1 cellular context compared by ENCODE assay signal in genomic region chr9:135242406-135242805, GRCh38.
TF ChIP-seq lines count a peak whose summit lies in the region.

No MANE protein-coding gene starts in this region.

TF ChIP-seq in H1, 55 proteins besides CTCF, POLR2A, EP300 and RAD21:
- TF ChIP-seq RXRA (IDR thresholded peaks at IDR 0.05; ENCODE audit: insufficient read depth, low read depth, low read length) (no peak), FOSL1 (IDR thresholded peaks at IDR 0.05; ENCODE audit: insufficient read depth, low read depth, low read length) (no peak), SIX5 (IDR thresholded peaks at IDR 0.05; ENCODE audit: low read depth, low read length) (no peak), ZNF274 (IDR thresholded peaks at IDR 0.05; ENCODE audit: borderline replicate concordance, extremely low read depth, low read length) (no peak), ATF3 (IDR thresholded peaks at IDR 0.05; ENCODE audit: insufficient read depth, low read depth, low read length) (no peak), HDAC2 (IDR thresholded peaks at IDR 0.05; ENCODE audit: borderline replicate concordance in 1 of 2, low read depth in 2 of 2, low read length in 2 of 2) (no peak), CTBP2 (IDR thresholded peaks at IDR 0.05; ENCODE audit: borderline replicate concordance, insufficient read depth, insufficient read length, low read length) (no peak), BRCA1 (IDR thresholded peaks at IDR 0.05; ENCODE audit: low read depth, low read length) (no peak), MAFK (IDR thresholded peaks at IDR 0.05; ENCODE audit: low read depth, low read length) (no peak), EZH2 (IDR thresholded peaks at IDR 0.05; ENCODE audit: low read depth, low read length, severe bottlenecking) (no peak), MAX (IDR thresholded peaks at IDR 0.05) (no peak)
